Comparison of ENCODE assay signal across 17 cellular contexts in the genomic region with DNA sequence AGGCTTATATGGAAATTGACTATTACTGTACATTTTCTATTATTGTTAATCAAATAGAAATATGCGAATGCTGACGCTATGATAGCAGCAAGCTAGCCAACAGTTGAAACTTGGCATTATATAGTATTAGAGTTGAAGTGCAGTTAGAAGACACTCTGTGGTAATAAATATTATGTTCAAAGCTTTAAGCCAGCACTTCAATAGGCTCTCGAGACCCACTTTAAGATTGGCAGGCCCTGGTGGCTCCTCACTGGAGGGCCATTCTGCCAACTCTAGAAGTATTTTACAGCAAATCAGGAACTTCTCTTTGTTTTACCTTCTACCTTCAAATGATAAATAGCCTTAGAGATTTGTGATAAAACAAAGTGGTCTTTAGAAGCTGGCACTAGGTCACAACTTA.
A peak's percentile ranks its signal among the peaks of the same experiment; 100 is the strongest.
DNase-seq lines count a peak whose midpoint lies in the region; ATAC-seq and TF ChIP-seq lines count a peak whose summit lies in the region.
"Had no signal": no experiment of that assay in that cellular context is flagged by ENCODE, and none has a peak within 500 bp of the region (broad histone marks: within the 10 kb centered on the region; RNA-seq: fewer than 3 reads in every experiment).

No MANE protein-coding gene starts in this region.

- no peak overlapping the region for H3K14ac ChIP-seq in trophoblast cell (ENCODE audit: low read length)

- intact Hi-C loops in lower lobe of right lung (cut with DNase I): no loop called here
- intact Hi-C loops in upper lobe of right lung (cut with DNase I): no loop called here

- H3K23ac ChIP-seq in trophoblast cell (ENCODE audit: low read length): no peak overlapping the region

- in situ Hi-C loops in GM13977 (cut with MboI; ENCODE audit: low pct_unique_long_range_greater_than_20kb, low sequenced_read_pairs, unreplicated experiment): no loop called here

- H3K36me3 ChIP-seq in lower lobe of right lung: no peaks in the 10 kb centered on the region
- H3K36me3 ChIP-seq in upper lobe of right lung: no peaks in the 10 kb centered on the region
- no peaks in the 10 kb centered on the region for H3K36me3 ChIP-seq in trophoblast cell (ENCODE audit: control insufficient read depth in 1 of 2, insufficient read depth in 2 of 2, low read length in 2 of 2)
- H3K36me3 ChIP-seq: BE2C had no signal

- no peak overlapping the region for H4K8ac ChIP-seq in trophoblast cell (ENCODE audit: low read depth, low read length)

- no peak overlapping the region for H3K9ac ChIP-seq in trophoblast cell (ENCODE audit: low read length)

- H3K4me1 ChIP-seq in lower lobe of right lung (no peaks in the 10 kb centered on the region), upper lobe of right lung (no peaks in the 10 kb centered on the region), trophoblast cell (ENCODE audit: control insufficient read depth in 1 of 2, insufficient read depth in 2 of 2, low read length in 2 of 2) (no peaks in the 10 kb centered on the region)
- H3K4me1 ChIP-seq: BE2C had no signal

- no peak overlapping the region for H3K4ac ChIP-seq in trophoblast cell (ENCODE audit: low read depth, low read length)

- H2AFZ ChIP-seq in trophoblast cell (ENCODE audit: insufficient read depth, low read length, poor library complexity): no peak overlapping the region
- H2AFZ ChIP-seq: GM23338 had no signal

- H3K27me3 ChIP-seq in lower lobe of right lung (ENCODE audit: low read depth): no peaks in the 10 kb centered on the region
- H3K27me3 ChIP-seq in upper lobe of right lung: peaks cover 8% of the 10 kb centered on the region
- H3K27me3 ChIP-seq in trophoblast cell (ENCODE audit: insufficient read depth, low read length): no peaks in the 10 kb centered on the region
- H3K27me3 ChIP-seq: BE2C had no signal

- no peak overlapping the region for H2AK5ac ChIP-seq in trophoblast cell (ENCODE audit: low read length)

- H3K18ac ChIP-seq in trophoblast cell (ENCODE audit: low read length): no peak overlapping the region

- no peak overlapping the region for H2BK5ac ChIP-seq in trophoblast cell (ENCODE audit: low read depth, low read length, poor library complexity)

- H3K9me3 ChIP-seq in lower lobe of right lung (no peaks in the 10 kb centered on the region), upper lobe of right lung (no peaks in the 10 kb centered on the region), trophoblast cell (ENCODE audit: insufficient read depth, low read depth, low read length) (no peaks in the 10 kb centered on the region)
- H3K9me3 ChIP-seq: BE2C had no signal

- H3K27ac ChIP-seq in lower lobe of right lung (no peak overlapping the region), upper lobe of right lung (no peak overlapping the region), trophoblast cell (ENCODE audit: low read depth, low read length) (no peak overlapping the region)

- H2BK120ac ChIP-seq in trophoblast cell (ENCODE audit: insufficient read depth, low read length, poor library complexity): no peak overlapping the region

- no peak overlapping the region for H2BK12ac ChIP-seq in trophoblast cell (ENCODE audit: low read length)

- no peak overlapping the region for H3K4me2 ChIP-seq in trophoblast cell (ENCODE audit: low read length)
- H3K4me2 ChIP-seq: GM23338 had no signal

- no peak overlapping the region for H4K91ac ChIP-seq in trophoblast cell (ENCODE audit: low read depth, low read length)

- WGBS in trophoblast cell (ENCODE audit: extremely low coverage, insufficient coverage, insufficient read length): no CpG with 5 or more reads among the region's 3 CpGs

- DNase-seq in NCI-H1092 (lab: John Stamatoyannopoulos, UW) (peak; percentile 1), NCI-H524 treated with DMSO at 0.1 percent for 48 hours (lab: John Stamatoyannopoulos, UW) (peak; percentile 55), lower lobe of right lung (peak; percentile 47), upper lobe of right lung (no peak), trophoblast cell (no peak), GM13977 (ENCODE audit: low spot score) (no peak)
- DNase-seq: ACHN; BE2C; C1 segment of cervical spinal cord; CD4-positive, CD25-positive, alpha-beta regulatory T cell; CD8-positive, alpha-beta memory T cell; COR-L47; DMS 273 treated with DMSO at 0.1 percent for 48 hours; GF-D8; HCEC 1CT had no signal

- peak; percentile 76 to 91 for ATAC-seq in lower lobe of right lung
- ATAC-seq in upper lobe of right lung: peak; percentile 79
- ATAC-seq in activated CD4-positive, CD25-positive, alpha-beta regulatory T cell treated with anti-CD3 and anti-CD28 coated beads, Interleukin-2, amount 50 U/mL, for 24 hours: no peak
- ATAC-seq: GM23338 had no signal

- TF ChIP-seq CTCF in lower lobe of right lung (IDR thresholded peaks at IDR 0.05) (no peak), upper lobe of right lung (IDR thresholded peaks at IDR 0.05) (no peak), GM13977 (IDR thresholded peaks at IDR 0.05; ENCODE audit: extremely low read depth, insufficient read depth, missing control alignments) (no peak)

- H3K79me1 ChIP-seq in trophoblast cell (ENCODE audit: low read length): no peaks in the 10 kb centered on the region

- no peaks in the 10 kb centered on the region for H3K79me2 ChIP-seq in trophoblast cell (ENCODE audit: control insufficient read depth, insufficient read depth, low read length, poor library complexity)

- no peak overlapping the region for H3K4me3 ChIP-seq in lower lobe of right lung
- H3K4me3 ChIP-seq in upper lobe of right lung: no peak overlapping the region
- no peak overlapping the region for H3K4me3 ChIP-seq in trophoblast cell (ENCODE audit: low read depth, low read length)
- H3K4me3 ChIP-seq: GM23338 had no signal

- no peak overlapping the region for H4K12ac ChIP-seq in trophoblast cell (ENCODE audit: low read depth, low read length)

Comparison
In these comparisons a context has a peak if more than half of its experiments do, and no peak if none do; other contexts are left out.
1. DNase-seq: peak in NCI-H1092 (single experiment), NCI-H524 treated with DMSO at 0.1 percent for 48 hours (single experiment) and lower lobe of right lung (single experiment); none in upper lobe of right lung (single experiment), trophoblast cell (0 of 2) and GM13977 (single experiment).
2. ATAC-seq: peak in lower lobe of right lung (2 of 2) and upper lobe of right lung (single experiment); none in activated CD4-positive, CD25-positive, alpha-beta regulatory T cell treated with anti-CD3 and anti-CD28 coated beads, Interleukin-2, amount 50 U/mL, for 24 hours (0 of 2).